ENCODE assay signal across 8 cellular contexts in the genomic region with DNA sequence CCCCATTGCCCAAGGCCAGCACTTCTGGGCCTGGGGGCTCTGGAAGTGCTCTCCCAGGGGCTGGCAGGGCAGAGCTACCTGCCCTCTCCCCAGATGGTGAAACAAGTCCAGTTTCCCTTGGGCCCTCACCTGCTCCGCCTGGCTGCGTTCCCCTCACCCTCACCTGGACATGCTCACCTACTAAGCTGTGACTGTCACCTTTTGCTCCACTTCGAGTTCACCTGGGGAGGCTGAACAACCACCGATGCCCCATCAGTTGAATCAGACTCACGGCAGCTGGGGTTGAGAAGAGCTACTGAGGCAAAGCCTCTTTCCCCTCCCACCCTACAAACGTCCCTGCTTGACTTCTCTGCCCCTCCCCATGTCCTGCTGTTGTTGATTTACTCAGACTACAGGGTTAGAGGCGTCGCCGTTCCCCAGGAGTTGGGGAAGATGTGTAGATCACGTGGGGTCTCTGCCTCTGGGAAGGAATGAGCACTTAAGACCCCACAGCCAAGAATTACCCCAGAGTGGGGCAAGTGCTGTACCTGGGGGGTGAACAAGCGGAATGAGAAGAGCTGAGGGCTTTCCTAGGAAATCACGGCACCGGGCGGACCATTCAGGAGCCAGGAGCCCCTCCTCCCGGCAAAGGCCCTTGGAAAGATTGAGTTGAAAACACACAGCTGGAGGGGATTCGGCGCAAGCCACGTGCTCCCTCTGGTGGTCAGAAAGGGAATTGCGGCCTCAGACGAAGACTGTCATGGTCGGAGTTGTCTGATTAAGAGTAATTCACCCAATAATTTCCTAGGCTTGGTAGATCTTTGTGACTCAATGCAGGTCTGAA. TPM values are rescaled to one million over a fixed set of nuclear protein-coding genes. Genes with fewer than 3 reads are reported as not detected.
DNase-seq lines count a peak whose midpoint lies in the region; ATAC-seq, FAIRE-seq and TF ChIP-seq lines count a peak whose summit lies in the region.

No MANE protein-coding gene starts in this region.

- TF ChIP-seq CTCF in GM10266 (IDR thresholded peaks at IDR 0.05; ENCODE audit: control insufficient read depth, insufficient read depth, low read depth, missing control alignments) (peak; percentile 99), endothelial cell of umbilical vein (IDR thresholded peaks at IDR 0.05; ENCODE audit: extremely low read depth in 1 of 2, insufficient read depth in 1 of 2, low read depth in 1 of 2, low read length in 2 of 2) (peak; percentile 98 to 99)

- peaks cover 0 to 1% of the 10 kb centered on the region in 2 experiments for H3K27me3 ChIP-seq in endothelial cell of umbilical vein (ENCODE audit: control insufficient read depth in 2 of 2, insufficient read depth in 2 of 2, low read length in 2 of 2)

- H3K4me1 ChIP-seq in endothelial cell of umbilical vein (ENCODE audit: control insufficient read depth, extremely low read depth, insufficient read depth, low read length): peaks cover 15% of the 10 kb centered on the region

- no peak overlapping the region for H3K9ac ChIP-seq in endothelial cell of umbilical vein (replicated peaks; ENCODE audit: extremely low read depth, insufficient read depth, low read length)

- peak overlapping the region; percentile 14 for H3K4me2 ChIP-seq in endothelial cell of umbilical vein (ENCODE audit: insufficient read depth, low read length)

- peaks cover 68% of the 10 kb centered on the region for H3K4me1 Mint-ChIP-seq in activated CD8-positive, alpha-beta memory T cell treated with anti-CD3 and anti-CD28 coated beads, Interleukin-2, amount 10 ng/mL, durations not matched to agents 7 days and 5 days

- H3K9me3 Mint-ChIP-seq in activated CD8-positive, alpha-beta memory T cell treated with anti-CD3 and anti-CD28 coated beads, Interleukin-2, amount 10 ng/mL, durations not matched to agents 7 days and 5 days (ENCODE audit: low read depth): no peaks in the 10 kb centered on the region

- no peaks in the 10 kb centered on the region for H3K9me1 ChIP-seq in endothelial cell of umbilical vein (replicated peaks; ENCODE audit: control insufficient read depth, extremely low read depth, insufficient read depth, low read length)

- H3K27me3 Mint-ChIP-seq in activated CD8-positive, alpha-beta memory T cell treated with anti-CD3 and anti-CD28 coated beads, Interleukin-2, amount 10 ng/mL, durations not matched to agents 7 days and 5 days: no peaks in the 10 kb centered on the region

- ATAC-seq in activated CD8-positive, alpha-beta memory T cell treated with anti-CD3 and anti-CD28 coated beads, Interleukin-2, amount 10 ng/mL, durations not matched to agents 7 days and 5 days: peak; percentile 43
- no peak for ATAC-seq in GM19351 (IDR thresholded peaks at IDR 0.05; ENCODE audit: unreplicated experiment)

- H3K4me3 Mint-ChIP-seq in activated CD8-positive, alpha-beta memory T cell treated with anti-CD3 and anti-CD28 coated beads, Interleukin-2, amount 10 ng/mL, durations not matched to agents 7 days and 5 days: peak overlapping the region; percentile 40

- H3K27ac Mint-ChIP-seq in activated CD8-positive, alpha-beta memory T cell treated with anti-CD3 and anti-CD28 coated beads, Interleukin-2, amount 10 ng/mL, durations not matched to agents 7 days and 5 days: peak overlapping the region; percentile 98

- H2AFZ ChIP-seq in endothelial cell of umbilical vein (ENCODE audit: low read depth, low read length): peak overlapping the region; percentile 92

- BruUV-seq in endothelial cell of umbilical vein (replicated peaks; lab: Mats Ljungman, UMichigan): no TSS peak

- CTCF ChIA-PET in activated CD8-positive, alpha-beta memory T cell treated with anti-CD3 and anti-CD28 coated beads, Interleukin-2, amount 10 ng/mL, durations not matched to agents 7 days and 5 days (lab: Charles Lee): interaction anchor here (0.6 to 11.3 kb wide), 35 partner anchors 9 to 586 kb away, joined by 3 to 343 read pairs (median 4); a partner anchor contains a TSS
- CTCF ChIA-PET in endothelial cell of umbilical vein (lab: Charles Lee): interaction anchor here (0.6 to 12.2 kb wide), 31 partner anchors 9 to 586 kb away, joined by 3 to 520 read pairs (median 4); a partner anchor contains a TSS

- dilution Hi-C loops in endothelial cell of umbilical vein (cut with MboI; ENCODE audit: extremely low pct_ligation_motif_present, low sequenced_read_pairs): no loop called here

- H3K79me2 ChIP-seq in endothelial cell of umbilical vein (ENCODE audit: control insufficient read depth, insufficient read depth, low read length): no peaks in the 10 kb centered on the region

- H3K36me3 Mint-ChIP-seq in activated CD8-positive, alpha-beta memory T cell treated with anti-CD3 and anti-CD28 coated beads, Interleukin-2, amount 10 ng/mL, durations not matched to agents 7 days and 5 days: no peaks in the 10 kb centered on the region

- no peaks in the 10 kb centered on the region for H3K9me3 ChIP-seq in endothelial cell of umbilical vein (replicated peaks; ENCODE audit: control insufficient read depth, insufficient read depth, low read length)

- TF ChIP-seq POLR2A in endothelial cell of umbilical vein (IDR thresholded peaks at IDR 0.05; ENCODE audit: low read depth, low read length): no peak

- H3K36me3 ChIP-seq in endothelial cell of umbilical vein (ENCODE audit: control insufficient read depth in 2 of 2, extremely low read depth in 1 of 2, insufficient read depth in 2 of 2, low read length in 2 of 2): no peaks in the 10 kb centered on the region

- peak; percentile 93 for FAIRE-seq in endothelial cell of umbilical vein (lab: Jason Lieb, UNC)

- intact Hi-C loops in endothelial cell of umbilical vein (cut with micrococcal nuclease): loop anchor here (1.0 to 10.0 kb wide), 4 partner anchors 10 to 583 kb away; a partner anchor contains a TSS

- no peaks in the 10 kb centered on the region for H4K20me1 ChIP-seq in endothelial cell of umbilical vein (replicated peaks; ENCODE audit: control insufficient read depth, extremely low read depth, insufficient read depth, low read length)

- H3K4me3 ChIP-seq in endothelial cell of umbilical vein (replicated peaks in 1 of 3; ENCODE audit: insufficient read depth in 1 of 3, low read depth in 1 of 3, low read length in 3 of 3): no peak overlapping the region

- H3K27ac ChIP-seq in endothelial cell of umbilical vein (ENCODE audit: insufficient read depth, low read depth, low read length): peak overlapping the region; percentile 65

- DNase-seq in GM10266 (ENCODE audit: extremely low spot score): peak; percentile 72
- peak; percentile 92 for DNase-seq in HK-2 (ENCODE audit: unreplicated experiment)
- DNase-seq in NK-92 treated with Interleukin-12 subunit alpha and Interleukin-12 subunit beta, amount 100 ng/mL, for 24 hours (lab: John Stamatoyannopoulos, UW): peak; percentile 74
- peak; percentile 93 for DNase-seq in activated CD8-positive, alpha-beta memory T cell treated with anti-CD3 and anti-CD28 coated beads, Interleukin-2, amount 10 ng/mL, durations not matched to agents 7 days and 5 days
- DNase-seq in endothelial cell of umbilical vein (ENCODE audit: low read depth, low spot score): peak; percentile 88
- DNase-seq in middle frontal gyrus (ENCODE audit: extremely low spot score, low spot score): peak; percentile 77
- DNase-seq in stimulated activated CD8-positive, alpha-beta memory T cell treated with anti-CD3 and anti-CD28 coated beads, Interleukin-4, amount 100 ng/mL, for 1 hour (ENCODE audit: low read depth in 2 of 2, low spot score in 1 of 2): peak; percentile 78

- POLR2A ChIA-PET in endothelial cell of umbilical vein (lab: Charles Lee): no interaction called here

TF ChIP-seq in endothelial cell of umbilical vein, 7 proteins besides CTCF, POLR2A, EP300 and RAD21 (continues in another document):
- TF ChIP-seq FOS (IDR thresholded peaks at IDR 0.05; ENCODE audit: borderline replicate concordance, insufficient read depth, low read length): no peak

RNA-seq across cellular contexts. Expression of a gene that starts 7.1 kb away (rescaled TPM):
- total RNA-seq in activated CD8-positive, alpha-beta memory T cell treated with anti-CD3 and anti-CD28 coated beads, Interleukin-2, amount 10 ng/mL, durations not matched to agents 7 days and 5 days: 10 to 100 TPM; 13.1 to 19.0 TPM
- total RNA-seq in endothelial cell of umbilical vein: 0.72 and 1.8 TPM in 2 replicates
- 0.99 and 1.9 TPM in 2 replicates for polyA plus RNA-seq in endothelial cell of umbilical vein
- polyA plus RNA-seq in endothelial cell of umbilical vein (2011; cell fraction: cytosol; rRNA removed): 1.1 TPM in 2 replicates
- 0.24 and 0.48 TPM in 2 replicates for polyA plus RNA-seq in endothelial cell of umbilical vein (2011; cell fraction: nucleus; rRNA removed)
- 1.3 and 1.7 TPM in 2 replicates for polyA plus RNA-seq in endothelial cell of umbilical vein (2012)
- polyA minus RNA-seq in endothelial cell of umbilical vein: 0.58 and 1.1 TPM in 2 replicates
- not detected for polyA minus RNA-seq in endothelial cell of umbilical vein (2011; cell fraction: cytosol; rRNA and poly(A)+ RNA removed)
- 1.1 TPM in 1 of 2 replicates, not detected in the other for polyA minus RNA-seq in endothelial cell of umbilical vein (2011; cell fraction: nucleus; rRNA and poly(A)+ RNA removed)

RNA-seq across cellular contexts. Expression of a gene that starts 20.4 kb away (rescaled TPM):
- 1 to 10 TPM in 1 of 2 experiments, under 1 TPM in 1; 0.42 to 1.4 TPM for total RNA-seq in activated CD8-positive, alpha-beta memory T cell treated with anti-CD3 and anti-CD28 coated beads, Interleukin-2, amount 10 ng/mL, durations not matched to agents 7 days and 5 days
- not detected in 2 replicates for total RNA-seq in endothelial cell of umbilical vein
- not detected in 2 replicates for polyA plus RNA-seq in endothelial cell of umbilical vein
- polyA plus RNA-seq in endothelial cell of umbilical vein (2011; cell fraction: cytosol; rRNA removed): not detected in 2 replicates
- not detected in 2 replicates for polyA plus RNA-seq in endothelial cell of umbilical vein (2011; cell fraction: nucleus; rRNA removed)
- polyA plus RNA-seq in endothelial cell of umbilical vein (2012): not detected in 2 replicates
- not detected in 2 replicates for polyA minus RNA-seq in endothelial cell of umbilical vein
- polyA minus RNA-seq in endothelial cell of umbilical vein (2011; cell fraction: cytosol; rRNA and poly(A)+ RNA removed): not detected
- not detected in 2 replicates for polyA minus RNA-seq in endothelial cell of umbilical vein (2011; cell fraction: nucleus; rRNA and poly(A)+ RNA removed)

RNA-seq across cellular contexts. Expression of a gene that starts 59.0 kb away (rescaled TPM):
- total RNA-seq in activated CD8-positive, alpha-beta memory T cell treated with anti-CD3 and anti-CD28 coated beads, Interleukin-2, amount 10 ng/mL, durations not matched to agents 7 days and 5 days: under 1 TPM; 0.12 to 0.20 TPM
- total RNA-seq in endothelial cell of umbilical vein: 1.9 and 8.7 TPM in 2 replicates
- polyA plus RNA-seq in endothelial cell of umbilical vein: 1.4 and 2.0 TPM in 2 replicates
- 1.5 and 2.0 TPM in 2 replicates for polyA plus RNA-seq in endothelial cell of umbilical vein (2011; cell fraction: cytosol; rRNA removed)
- 0.85 and 1.0 TPM in 2 replicates for polyA plus RNA-seq in endothelial cell of umbilical vein (2011; cell fraction: nucleus; rRNA removed)
- 0.78 TPM in 1 of 2 replicates, not detected in the other for polyA plus RNA-seq in endothelial cell of umbilical vein (2012)
- 0.68 and 1.2 TPM in 2 replicates for polyA minus RNA-seq in endothelial cell of umbilical vein
- polyA minus RNA-seq in endothelial cell of umbilical vein (2011; cell fraction: cytosol; rRNA and poly(A)+ RNA removed): not detected
- polyA minus RNA-seq in endothelial cell of umbilical vein (2011; cell fraction: nucleus; rRNA and poly(A)+ RNA removed): 0.24 TPM in 2 replicates
